In genomic region chr6:109095821-109096084, GRCh38 we compare ENCODE assay signal across 8 cellular contexts. TPM values are rescaled to one million over a fixed set of nuclear protein-coding genes. Genes with fewer than 3 reads are reported as not detected.
DNase-seq lines count a peak whose midpoint lies in the region; ATAC-seq and TF ChIP-seq lines count a peak whose summit lies in the region.

No MANE protein-coding gene starts in this region.

- peak overlapping the region; percentile 93 to 96 for H3K9ac ChIP-seq in colonic mucosa (ENCODE audit: low read depth in 2 of 2, low read length in 2 of 2)

- H3K4me3 ChIP-seq in AG10803 (ENCODE audit: low read length) (peak overlapping the region; percentile 97), LNCaP clone FGC (ENCODE audit: low read depth, low read length) (peak overlapping the region; percentile 88), colonic mucosa (peak overlapping the region; percentile 65)

- no peaks in the 10 kb centered on the region for H3K36me3 ChIP-seq in colonic mucosa

- peak overlapping the region in 9 of 10 donors; percentile 97 to 100 (median 99) for H3K27ac Mint-ChIP-seq in naive thymus-derived CD8-positive, alpha-beta T cell

- H3K4me3 Mint-ChIP-seq in naive thymus-derived CD8-positive, alpha-beta T cell: peak overlapping the region; percentile 88 to 98 (median 94)

- ATAC-seq in naive thymus-derived CD8-positive, alpha-beta T cell: no peak
- no peak for ATAC-seq in GM21515 (IDR thresholded peaks at IDR 0.05; ENCODE audit: unreplicated experiment)
- ATAC-seq in GM18868 (IDR thresholded peaks at IDR 0.05; ENCODE audit: unreplicated experiment): no peak

- no peaks in the 10 kb centered on the region for H3K9me3 Mint-ChIP-seq in naive thymus-derived CD8-positive, alpha-beta T cell

- POLR2A ChIA-PET in naive thymus-derived CD8-positive, alpha-beta T cell (lab: Charles Lee): interaction anchor here (1.3 to 3.7 kb wide), 6 partner anchors 23 to 1886 kb away, joined by 4 to 32 read pairs (median 8); partner anchors contain the start of genes CD164 and RPF2

- peaks cover 10% of the 10 kb centered on the region for H3K4me1 ChIP-seq in colonic mucosa

- H3K27me3 Mint-ChIP-seq in naive thymus-derived CD8-positive, alpha-beta T cell: no peaks in the 10 kb centered on the region

- peaks cover 0 to 13% (median 3%) of the 10 kb centered on the region in 3 donors for H3K36me3 Mint-ChIP-seq in naive thymus-derived CD8-positive, alpha-beta T cell

- DNase-seq in AG10803 (ENCODE audit: low read depth): no peak
- DNase-seq in LNCaP clone FGC (ENCODE audit: low read depth): no peak
- DNase-seq in colonic mucosa: no peak
- DNase-seq in naive thymus-derived CD8-positive, alpha-beta T cell: no peak
- no peak for DNase-seq in NOMO-1 (lab: John Stamatoyannopoulos, UW; ENCODE audit: unreplicated experiment in 2 of 2)
- no peak for DNase-seq in DMS53 treated with DMSO at 0.1 percent for 48 hours (lab: John Stamatoyannopoulos, UW; ENCODE audit: unreplicated experiment)

- H3K4me1 Mint-ChIP-seq in naive thymus-derived CD8-positive, alpha-beta T cell: peaks cover 24 to 51% (median 47%) of the 10 kb centered on the region in 4 donors

- peak overlapping the region; percentile 86 for H3K27ac ChIP-seq in colonic mucosa

- no peaks in the 10 kb centered on the region for H3K27me3 ChIP-seq in colonic mucosa

- intact Hi-C loops in colonic mucosa (cut with DNase I): loop anchor here (10.0 kb wide), 2 partner anchors 289 to 1141 kb away; partner anchors contain the start of genes CD164 and SEC63

- no peaks in the 10 kb centered on the region for H3K9me3 ChIP-seq in colonic mucosa

- TF ChIP-seq CTCF in AG10803 (conservative IDR thresholded peaks at IDR 0.05; ENCODE audit: low read length) (no peak), LNCaP clone FGC (IDR thresholded peaks at IDR 0.05; ENCODE audit: control insufficient read depth, extremely low read depth, insufficient read depth) (no peak), colonic mucosa (IDR thresholded peaks at IDR 0.05) (no peak)

RNA-seq across cellular contexts. Expression of gene CEP57L1, which starts 0.4 kb away (rescaled TPM):
- 10 to 100 TPM; 10.2 to 13.1 TPM for total RNA-seq in colonic mucosa
- 1 to 10 TPM; 7.0 to 8.3 TPM for total RNA-seq in naive thymus-derived CD8-positive, alpha-beta T cell
- 1 to 10 TPM; 5.4 to 9.5 (median 6.2) TPM for polyA plus RNA-seq in naive thymus-derived CD8-positive, alpha-beta T cell

RNA-seq across cellular contexts. Expression of gene SESN1, which starts 1.1 kb away (rescaled TPM):
- total RNA-seq in colonic mucosa: 10 to 100 TPM; 16.9 to 20.7 TPM
- 10 to 100 TPM; 35.0 to 38.3 TPM for total RNA-seq in naive thymus-derived CD8-positive, alpha-beta T cell
- 10 to 100 TPM in 2 of 3 donors, 1 to 10 TPM in 1; 10.0 to 21.4 (median 19.4) TPM for polyA plus RNA-seq in naive thymus-derived CD8-positive, alpha-beta T cell
